11 cellular contexts compared by ENCODE assay signal in genomic region chr17:80277751-80278671, GRCh38. TPM values are rescaled to one million over a fixed set of nuclear protein-coding genes. Genes with fewer than 3 reads are reported as not detected.
DNase-seq lines count a peak whose midpoint lies in the region; ATAC-seq and TF ChIP-seq lines count a peak whose summit lies in the region.
"Had no signal": no experiment of that assay in that cellular context is flagged by ENCODE, and none has a peak within 500 bp of the region (broad histone marks: within the 10 kb centered on the region; RNA-seq: fewer than 3 reads in every experiment).

No MANE protein-coding gene starts in this region.

- H3K36me3 ChIP-seq in gastroesophageal sphincter (peaks cover 0 to 54% of the 10 kb centered on the region in 2 donors), prostate gland (no peaks in the 10 kb centered on the region)

- intact Hi-C loops in activated CD8-positive, alpha-beta T cell treated with anti-CD3 and anti-CD28 coated beads for 36 hours (cut with micrococcal nuclease): no loop called here
- intact Hi-C loops in prostate gland (cut with DNase I): no loop called here

- no peaks in the 10 kb centered on the region for H3K27me3 Mint-ChIP-seq in activated CD8-positive, alpha-beta T cell treated with anti-CD3 and anti-CD28 coated beads for 36 hours

- 79 to 80% methylated on average over 5 to 11 of the region's 34 CpGs for WGBS in gastroesophageal sphincter (ENCODE audit: low coverage in 1 of 2), 2 donors
- WGBS in prostate gland: 61% methylated on average over 34 of the region's 34 CpGs

- POLR2A ChIA-PET in activated CD8-positive, alpha-beta T cell treated with anti-CD3 and anti-CD28 coated beads for 36 hours (lab: Charles Lee): interaction anchor here (0.7 to 2.0 kb wide), 9 partner anchors 9 to 136 kb away, joined by 3 to 6 read pairs (median 3); no protein-coding TSS in a partner anchor

- TF ChIP-seq POLR2A in GM19099 (IDR thresholded peaks at IDR 0.05; ENCODE audit: extremely low read depth, insufficient read length, low read depth) (peak; percentile 15), gastroesophageal sphincter (IDR thresholded peaks at IDR 0.05) (no peak), prostate gland (IDR thresholded peaks at IDR 0.05) (no peak)

- TF ChIP-seq EP300 in gastroesophageal sphincter (IDR thresholded peaks at IDR 0.05): no peak

- H3K36me3 Mint-ChIP-seq in activated CD8-positive, alpha-beta T cell treated with anti-CD3 and anti-CD28 coated beads for 36 hours (ENCODE audit: low read depth): peaks cover 35% of the 10 kb centered on the region

- no peak for ATAC-seq in activated CD8-positive, alpha-beta T cell treated with anti-CD3 and anti-CD28 coated beads for 36 hours
- ATAC-seq in gastroesophageal sphincter: peak; percentile 44

- CTCF ChIA-PET in activated CD8-positive, alpha-beta T cell treated with anti-CD3 and anti-CD28 coated beads for 36 hours (lab: Charles Lee): no interaction called here

- H3K9me3 ChIP-seq in gastroesophageal sphincter (no peaks in the 10 kb centered on the region), prostate gland (no peaks in the 10 kb centered on the region)

- H3K4me1 ChIP-seq in gastroesophageal sphincter (peaks cover 0 to 37% (median 8%) of the 10 kb centered on the region in 3 donors), prostate gland (replicated peaks) (no peaks in the 10 kb centered on the region)

- DNase-seq in activated CD8-positive, alpha-beta T cell treated with anti-CD3 and anti-CD28 coated beads for 36 hours: no peak
- DNase-seq in prostate gland (ENCODE audit: low spot score): peak; percentile 63
- DNase-seq in NCI-H1092 (lab: John Stamatoyannopoulos, UW): no peak
- no peak for DNase-seq in GM10266 (ENCODE audit: extremely low spot score)
- no peak for DNase-seq in NCI-H187 treated with DMSO at 0.1 percent for 48 hours (lab: John Stamatoyannopoulos, UW)
- no peak for DNase-seq in OCI-M2 (lab: John Stamatoyannopoulos, UW; ENCODE audit: unreplicated experiment)
- DNase-seq: activated effector memory CD4-positive, alpha-beta T cell treated with Interleukin-2 at 50 U/mL for 16 hours; erythroblast; NCI-H345 had no signal

- H3K27ac ChIP-seq in gastroesophageal sphincter (peak overlapping the region in 3 of 4 donors; percentile 5 to 43 (median 7)), prostate gland (peak overlapping the region; percentile 2 to 13)

- no peak overlapping the region for H3K4me3 ChIP-seq in gastroesophageal sphincter
- no peak overlapping the region for H3K4me3 ChIP-seq in prostate gland

- H3K27ac Mint-ChIP-seq in activated CD8-positive, alpha-beta T cell treated with anti-CD3 and anti-CD28 coated beads for 36 hours: peak overlapping the region; percentile 42

- no peak overlapping the region for H3K4me3 Mint-ChIP-seq in activated CD8-positive, alpha-beta T cell treated with anti-CD3 and anti-CD28 coated beads for 36 hours

- TF ChIP-seq CTCF in activated CD8-positive, alpha-beta T cell treated with anti-CD3 and anti-CD28 coated beads for 36 hours (IDR thresholded peaks at IDR 0.05): no peak
- TF ChIP-seq CTCF in gastroesophageal sphincter (IDR thresholded peaks at IDR 0.05): no peak
- TF ChIP-seq CTCF in prostate gland (IDR thresholded peaks at IDR 0.05): no peak
- no peak for TF ChIP-seq CTCF in GM10266 (IDR thresholded peaks at IDR 0.05; ENCODE audit: control insufficient read depth, insufficient read depth, low read depth, missing control alignments)

- no peaks in the 10 kb centered on the region for H3K9me3 Mint-ChIP-seq in activated CD8-positive, alpha-beta T cell treated with anti-CD3 and anti-CD28 coated beads for 36 hours

- H3K27me3 ChIP-seq in gastroesophageal sphincter: no peaks in the 10 kb centered on the region
- no peaks in the 10 kb centered on the region for H3K27me3 ChIP-seq in prostate gland (replicated peaks; ENCODE audit: insufficient read depth)

- peaks cover 33% of the 10 kb centered on the region for H3K4me1 Mint-ChIP-seq in activated CD8-positive, alpha-beta T cell treated with anti-CD3 and anti-CD28 coated beads for 36 hours (ENCODE audit: low read depth)

RNA-seq across cellular contexts. Expression of gene RNF213, which starts 17.4 kb away (rescaled TPM):
- total RNA-seq in activated CD8-positive, alpha-beta T cell treated with anti-CD3 and anti-CD28 coated beads for 36 hours: 100 to 1,000 TPM; 131 to 142 TPM
- total RNA-seq in gastroesophageal sphincter: 10 to 100 TPM; 59.2 to 87.6 (median 67.8) TPM
- 100 to 1,000 TPM in 1 of 2 donors, 10 to 100 TPM in 1; 57.7 to 112 TPM for total RNA-seq in prostate gland

RNA-seq across cellular contexts. Expression of gene SLC26A11, which starts 57.8 kb away (rescaled TPM):
- total RNA-seq in activated CD8-positive, alpha-beta T cell treated with anti-CD3 and anti-CD28 coated beads for 36 hours: 1 to 10 TPM; 1.6 to 1.7 TPM
- 10 to 100 TPM in 3 of 4 donors, 1 to 10 TPM in 1; 7.9 to 19.7 (median 13.7) TPM for total RNA-seq in gastroesophageal sphincter
- total RNA-seq in prostate gland: 10 to 100 TPM; 16.9 to 32.4 TPM

RNA-seq across cellular contexts. Expression of gene SGSH, which starts 57.9 kb away (rescaled TPM):
- total RNA-seq in activated CD8-positive, alpha-beta T cell treated with anti-CD3 and anti-CD28 coated beads for 36 hours: 1 to 10 TPM; 7.8 to 8.3 TPM
- 10 to 100 TPM; 16.8 to 39.2 (median 18.2) TPM for total RNA-seq in gastroesophageal sphincter
- 10 to 100 TPM; 41.2 to 95.7 TPM for total RNA-seq in prostate gland
